Comparison of ENCODE assay signal across 8 cellular contexts in the genomic region with DNA sequence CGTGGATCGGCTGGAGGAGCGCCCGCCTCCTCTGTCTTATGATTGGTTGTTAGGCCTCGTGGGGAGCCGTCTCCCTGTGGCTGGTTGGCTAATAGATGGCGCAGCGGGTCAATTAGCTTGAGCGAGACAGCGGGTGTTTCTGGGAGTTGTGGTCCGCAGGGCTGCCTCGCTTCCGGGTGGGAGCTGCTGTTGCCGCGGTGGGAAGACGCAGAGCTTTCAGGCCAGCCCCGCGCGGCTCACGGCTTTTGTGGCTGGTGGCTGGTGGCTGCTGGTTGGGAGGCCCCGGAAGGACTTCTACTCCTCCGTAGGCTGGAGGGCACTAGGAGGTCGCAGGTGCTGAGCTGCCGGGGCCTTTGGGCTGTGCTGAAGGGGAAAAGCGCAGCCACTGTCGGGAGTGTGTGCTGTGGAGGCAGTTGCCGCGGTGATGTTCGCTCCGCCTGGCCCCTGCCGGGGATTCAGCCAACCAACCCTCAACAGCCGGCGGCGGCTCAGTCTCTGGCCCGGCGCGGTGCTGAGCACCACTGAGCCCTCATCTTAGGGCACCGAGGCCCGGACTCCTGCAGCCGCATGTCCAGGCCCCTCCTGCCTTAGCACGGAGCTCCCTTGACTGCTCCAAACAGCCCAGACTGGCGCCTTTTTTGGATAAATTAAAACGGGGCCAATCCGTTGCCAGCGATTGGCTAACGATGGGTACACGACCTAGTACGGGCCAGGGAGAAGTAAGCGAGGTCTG. TPM values are rescaled to one million over a fixed set of nuclear protein-coding genes. Genes with fewer than 3 reads are reported as not detected.
DNase-seq lines count a peak whose midpoint lies in the region; ATAC-seq and TF ChIP-seq lines count a peak whose summit lies in the region.

No MANE protein-coding gene starts in this region.

- 0% methylated on average over 45 to 49 of the region's 49 CpGs for WGBS in ovary, 3 donors
- 0 to 5% methylated on average over 12 to 29 of the region's 49 CpGs for WGBS in thyroid gland, 2 donors

- H3K27ac ChIP-seq in ovary (peak overlapping the region; percentile 35 to 89), thyroid gland (peak overlapping the region; percentile 52 to 94 (median 91))

- H3K36me3 ChIP-seq in ovary (no peaks in the 10 kb centered on the region), thyroid gland (no peaks in the 10 kb centered on the region)

- H3K4me3 ChIP-seq in ovary (peak overlapping the region; percentile 86), thyroid gland (replicated peaks in 1 of 3) (peak overlapping the region; percentile 57 to 85 (median 68))

- no peak for TF ChIP-seq CTCF in ovary (IDR thresholded peaks at IDR 0.05)
- TF ChIP-seq CTCF in thyroid gland (IDR thresholded peaks at IDR 0.05), result no peak

- intact Hi-C loops in Right ventricle myocardium inferior (cut with DNase I) (loop anchor here (1.0 kb wide), 1 partner anchor 25 kb away; the partner anchor contains the start of gene GLRX3), ovary (cut with DNase I) (loop anchor here in 1 of 4 donors (2.0 kb wide), 1 partner anchor 26 kb away; the partner anchor contains the start of gene GLRX3), thyroid gland (cut with DNase I) (no loop called here)

- ATAC-seq in HG02623 (IDR thresholded peaks at IDR 0.05; ENCODE audit: unreplicated experiment) (peak; percentile 84), Right ventricle myocardium inferior (peak; percentile 94)

- TF ChIP-seq EP300 in ovary (IDR thresholded peaks at IDR 0.05), result no peak

- H3K4me1 ChIP-seq in ovary (ENCODE audit: insufficient read depth) (peaks cover 9% of the 10 kb centered on the region), thyroid gland (peaks cover 3 to 9% of the 10 kb centered on the region in 2 donors)

- no peaks in the 10 kb centered on the region for H3K27me3 ChIP-seq in ovary
- H3K27me3 ChIP-seq in thyroid gland, result no peaks in the 10 kb centered on the region

- TF ChIP-seq POLR2A in GM10847 (IDR thresholded peaks at IDR 0.05; ENCODE audit: extremely low read depth, insufficient read length) (peak; percentile 48), ovary (IDR thresholded peaks at IDR 0.05) (peak; percentile 64), thyroid gland (IDR thresholded peaks at IDR 0.05) (peak in 1 of 2 donors; percentile 61)

- DNase-seq in NCI-H1092 treated with DMSO at 0.1 percent for 48 hours (lab: John Stamatoyannopoulos, UW) (peak; percentile 94), SKM-1 (lab: John Stamatoyannopoulos, UW; ENCODE audit: unreplicated experiment) (peak; percentile 94), Right ventricle myocardium inferior (ENCODE audit: missing footprints) (peak; percentile 98), ovary (peak; percentile 94 to 96 (median 95)), thyroid gland (peak; percentile 97)
- DNase-seq in activated naive CD8-positive, alpha-beta T cell treated with anti-CD3 and anti-CD28 coated beads, Interleukin-2, amount 50 U/mL, for 16 hours (ENCODE audit: low read depth, low spot score), result peak; percentile 89

- H3K9me3 ChIP-seq in ovary (no peaks in the 10 kb centered on the region), thyroid gland (no peaks in the 10 kb centered on the region)

RNA-seq across cellular contexts. Expression of gene C10orf143, which starts 0.7 kb away (rescaled TPM):
- 1.4 TPM for total RNA-seq in Right ventricle myocardium inferior
- total RNA-seq in ovary, result 10 to 100 TPM in 1 of 7 donors, 1 to 10 TPM in 6; 3.1 to 10.3 (median 5.9) TPM
- polyA plus RNA-seq in ovary, result 1 to 10 TPM; 5.7 to 7.2 TPM
- 1 to 10 TPM; 5.0 to 8.5 (median 6.2) TPM for total RNA-seq in thyroid gland

RNA-seq across cellular contexts. Expression of gene GLRX3, which starts 24.9 kb away (rescaled TPM):
- 74.3 TPM for total RNA-seq in Right ventricle myocardium inferior
- 10 to 100 TPM; 25.5 to 62.3 (median 46.1) TPM for total RNA-seq in ovary
- polyA plus RNA-seq in ovary, result 10 to 100 TPM; 36.2 to 58.3 TPM
- total RNA-seq in thyroid gland, result 10 to 100 TPM; 36.3 to 41.3 (median 39.7) TPM

Comparison
In these comparisons a context has a peak if more than half of its experiments do, and no peak if none do; other contexts are left out.
1. Peak in every context shown above with its lines: DNase-seq, ATAC-seq, H3K4me3 ChIP-seq and H3K27ac ChIP-seq.